ENCODE assay signal across 1 cellular context in the genomic region with DNA sequence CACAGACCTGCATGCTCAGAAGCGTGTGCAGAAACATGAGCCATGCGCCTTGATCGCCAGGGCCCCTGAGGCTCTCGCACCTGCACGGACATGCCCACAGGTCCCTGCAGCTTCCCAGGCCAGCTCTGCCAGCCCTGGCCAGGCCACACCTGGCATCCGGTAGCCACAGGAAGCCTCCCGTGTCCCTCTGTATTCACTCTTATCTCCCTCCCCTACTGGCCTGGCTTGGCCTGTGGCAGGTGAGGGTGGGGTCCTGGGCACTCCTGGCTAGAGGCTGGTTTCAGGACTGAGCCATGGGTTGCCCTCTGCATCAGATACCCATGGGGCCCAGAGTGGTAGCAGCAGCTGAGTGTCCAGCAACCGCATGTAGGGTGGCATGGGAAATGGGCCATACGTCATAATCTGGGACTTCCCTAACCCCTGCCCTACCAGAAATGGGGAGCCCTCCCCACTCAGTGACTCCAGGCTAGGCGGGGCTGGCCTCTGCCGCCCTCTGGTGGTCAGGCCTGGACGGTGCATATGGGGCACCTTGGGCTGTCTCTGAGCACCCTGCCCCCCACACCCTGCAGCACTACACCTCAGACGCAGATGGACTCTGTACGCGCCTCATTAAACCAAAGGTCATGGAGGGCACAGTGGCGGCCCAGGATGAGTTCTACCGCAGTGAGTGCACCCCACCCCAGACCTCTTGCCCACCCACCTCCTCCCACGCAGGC.
TF ChIP-seq lines count a peak whose summit lies in the region.

No MANE protein-coding gene starts in this region.

TF ChIP-seq in GM12878, 131 proteins besides CTCF, POLR2A, EP300 and RAD21 (continued from another document):
- TF ChIP-seq IRF4 (IDR thresholded peaks at IDR 0.05; ENCODE audit: low read depth, low read length) (peak; percentile 78), ETV6 (conservative IDR thresholded peaks at IDR 0.05 in 1 of 2, IDR thresholded peaks at IDR 0.05 in 1 of 2; ENCODE audit: borderline replicate concordance in 1 of 2, low read depth in 1 of 2) (no peak), IRF5 (IDR thresholded peaks at IDR 0.05; ENCODE audit: borderline replicate concordance) (no peak), ESRRA (IDR thresholded peaks at IDR 0.05; ENCODE audit: low read length) (0 out of 2 replicates have a peak, but pooled peaks have one; percentile 62), RB1 (IDR thresholded peaks at IDR 0.05; ENCODE audit: borderline replicate concordance) (peak; percentile 64), SMAD5 (IDR thresholded peaks at IDR 0.05; ENCODE audit: low read depth) (no peak), GABPA (IDR thresholded peaks at IDR 0.05; ENCODE audit: low read depth) (no peak), NR2C2 (IDR thresholded peaks at IDR 0.05; ENCODE audit: borderline replicate concordance, control insufficient read depth, insufficient read length, low read depth) (no peak), PML (IDR thresholded peaks at IDR 0.05; ENCODE audit: low read length) (no peak), MEF2A (IDR thresholded peaks at IDR 0.05; ENCODE audit: insufficient read depth, low read depth, low read length) (no peak), MXI1 (IDR thresholded peaks at IDR 0.05; ENCODE audit: low read depth, low read length) (peak; percentile 45; the same call in 1 of the 2 replicates), RELA (IDR thresholded peaks at IDR 0.05; ENCODE audit: borderline replicate concordance, partially characterized antibody) (peak; percentile 94), EED (IDR thresholded peaks at IDR 0.05; ENCODE audit: low read depth) (0 out of 2 replicates have a peak, but pooled peaks have one; percentile 32)
- TF ChIP-seq, protein P1, sequence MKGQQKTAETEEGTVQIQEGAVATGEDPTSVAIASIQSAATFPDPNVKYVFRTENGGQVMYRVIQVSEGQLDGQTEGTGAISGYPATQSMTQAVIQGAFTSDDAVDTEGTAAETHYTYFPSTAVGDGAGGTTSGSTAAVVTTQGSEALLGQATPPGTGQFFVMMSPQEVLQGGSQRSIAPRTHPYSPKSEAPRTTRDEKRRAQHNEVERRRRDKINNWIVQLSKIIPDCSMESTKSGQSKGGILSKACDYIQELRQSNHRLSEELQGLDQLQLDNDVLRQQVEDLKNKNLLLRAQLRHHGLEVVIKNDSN (IDR thresholded peaks at IDR 0.05; ENCODE audit: borderline replicate concordance, extremely low read length, insufficient read depth, low read depth, low read length), result no peak
- TF ChIP-seq, protein P2, sequence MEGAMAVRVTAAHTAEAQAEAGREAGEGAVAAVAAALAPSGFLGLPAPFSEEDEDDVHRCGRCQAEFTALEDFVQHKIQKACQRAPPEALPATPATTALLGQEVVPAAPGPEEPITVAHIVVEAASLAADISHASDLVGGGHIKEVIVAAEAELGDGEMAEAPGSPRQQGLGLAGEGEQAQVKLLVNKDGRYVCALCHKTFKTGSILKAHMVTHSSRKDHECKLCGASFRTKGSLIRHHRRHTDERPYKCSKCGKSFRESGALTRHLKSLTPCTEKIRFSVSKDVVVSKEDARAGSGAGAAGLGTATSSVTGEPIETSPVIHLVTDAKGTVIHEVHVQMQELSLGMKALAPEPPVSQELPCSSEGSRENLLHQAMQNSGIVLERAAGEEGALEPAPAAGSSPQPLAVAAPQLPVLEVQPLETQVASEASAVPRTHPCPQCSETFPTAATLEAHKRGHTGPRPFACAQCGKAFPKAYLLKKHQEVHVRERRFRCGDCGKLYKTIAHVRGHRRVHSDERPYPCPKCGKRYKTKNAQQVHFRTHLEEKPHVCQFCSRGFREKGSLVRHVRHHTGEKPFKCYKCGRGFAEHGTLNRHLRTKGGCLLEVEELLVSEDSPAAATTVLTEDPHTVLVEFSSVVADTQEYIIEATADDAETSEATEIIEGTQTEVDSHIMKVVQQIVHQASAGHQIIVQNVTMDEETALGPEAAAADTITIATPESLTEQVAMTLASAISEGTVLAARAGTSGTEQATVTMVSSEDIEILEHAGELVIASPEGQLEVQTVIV (IDR thresholded peaks at IDR 0.05; ENCODE audit: borderline replicate concordance, partially characterized antibody), result no peak
- TF ChIP-seq, protein P3, sequence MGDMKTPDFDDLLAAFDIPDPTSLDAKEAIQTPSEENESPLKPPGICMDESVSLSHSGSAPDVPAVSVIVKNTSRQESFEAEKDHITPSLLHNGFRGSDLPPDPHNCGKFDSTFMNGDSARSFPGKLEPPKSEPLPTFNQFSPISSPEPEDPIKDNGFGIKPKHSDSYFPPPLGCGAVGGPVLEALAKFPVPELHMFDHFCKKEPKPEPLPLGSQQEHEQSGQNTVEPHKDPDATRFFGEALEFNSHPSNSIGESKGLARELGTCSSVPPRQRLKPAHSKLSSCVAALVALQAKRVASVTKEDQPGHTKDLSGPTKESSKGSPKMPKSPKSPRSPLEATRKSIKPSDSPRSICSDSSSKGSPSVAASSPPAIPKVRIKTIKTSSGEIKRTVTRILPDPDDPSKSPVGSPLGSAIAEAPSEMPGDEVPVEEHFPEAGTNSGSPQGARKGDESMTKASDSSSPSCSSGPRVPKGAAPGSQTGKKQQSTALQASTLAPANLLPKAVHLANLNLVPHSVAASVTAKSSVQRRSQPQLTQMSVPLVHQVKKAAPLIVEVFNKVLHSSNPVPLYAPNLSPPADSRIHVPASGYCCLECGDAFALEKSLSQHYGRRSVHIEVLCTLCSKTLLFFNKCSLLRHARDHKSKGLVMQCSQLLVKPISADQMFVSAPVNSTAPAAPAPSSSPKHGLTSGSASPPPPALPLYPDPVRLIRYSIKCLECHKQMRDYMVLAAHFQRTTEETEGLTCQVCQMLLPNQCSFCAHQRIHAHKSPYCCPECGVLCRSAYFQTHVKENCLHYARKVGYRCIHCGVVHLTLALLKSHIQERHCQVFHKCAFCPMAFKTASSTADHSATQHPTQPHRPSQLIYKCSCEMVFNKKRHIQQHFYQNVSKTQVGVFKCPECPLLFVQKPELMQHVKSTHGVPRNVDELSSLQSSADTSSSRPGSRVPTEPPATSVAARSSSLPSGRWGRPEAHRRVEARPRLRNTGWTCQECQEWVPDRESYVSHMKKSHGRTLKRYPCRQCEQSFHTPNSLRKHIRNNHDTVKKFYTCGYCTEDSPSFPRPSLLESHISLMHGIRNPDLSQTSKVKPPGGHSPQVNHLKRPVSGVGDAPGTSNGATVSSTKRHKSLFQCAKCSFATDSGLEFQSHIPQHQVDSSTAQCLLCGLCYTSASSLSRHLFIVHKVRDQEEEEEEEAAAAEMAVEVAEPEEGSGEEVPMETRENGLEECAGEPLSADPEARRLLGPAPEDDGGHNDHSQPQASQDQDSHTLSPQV (IDR thresholded peaks at IDR 0.05), result peak; percentile 76
